Comparison of ENCODE assay signal across 26 cellular contexts in genomic region chr9:114410910-114411309, GRCh38.
"Had no signal": no experiment of that assay in that cellular context is flagged by ENCODE, and none has a peak within 500 bp of the region (broad histone marks: within the 10 kb centered on the region; RNA-seq: fewer than 3 reads in every experiment).

No MANE protein-coding gene starts in this region.

- DNase-seq: activated B cell treated with CpG ODN at 0.5 μM for 24 hours; activated CD4-positive, alpha-beta T cell treated with anti-CD3 and anti-CD28 coated beads for 1 hour; activated CD4-positive, alpha-beta T cell treated with anti-CD3 and anti-CD28 coated beads, Interleukin-2, amount 10 ng/mL, durations not matched to agents 24 days and 14 days; activated CD4-positive, alpha-beta T cell treated with anti-CD3 and anti-CD28 coated beads, Interleukin-2, amount 50 U/mL, for 48 hours; activated CD8-positive, alpha-beta memory T cell treated with anti-CD3 and anti-CD28 coated beads, Interleukin-2, amount 10 ng/mL, durations not matched to agents 7 days and 5 days; activated effector memory CD4-positive, alpha-beta T cell treated with Interleukin-2 at 50 U/mL for 16 hours; activated naive CD4-positive, alpha-beta T cell; activated T-cell treated with anti-CD3 and anti-CD28 coated beads, Interleukin-2, amount 50 U/mL, for 24 hours; aorta; MG63; MV-4-11; NCI-H1092 treated with DMSO at 0.1 percent for 48 hours; NCI-H1417 treated with DMSO at 0.1 percent for 48 hours; NCI-H1694; NCI-H2029; NCI-H2107; NCI-H2171 treated with DMSO at 0.1 percent for 48 hours; NCI-H226; NCI-H526 treated with DMSO at 0.1 percent for 48 hours; NCI-H82; NK-92 treated with Interleukin-12 subunit alpha and Interleukin-12 subunit beta, amount 100 ng/mL, for 24 hours; Peyer's patch; SIG-M5; T-helper 17 cell; T-helper 9 cell had no signal

- H3K4me3 ChIP-seq: MG63, Peyer's patch had no signal

- H3K27ac ChIP-seq: KMS-11, Peyer's patch had no signal

- H3K9me3 ChIP-seq: MG63, Peyer's patch had no signal

- H3K4me2 ChIP-seq: KMS-11 had no signal

- H3K4me1 ChIP-seq: Peyer's patch had no signal

- ATAC-seq: activated CD8-positive, alpha-beta memory T cell treated with anti-CD3 and anti-CD28 coated beads, Interleukin-2, amount 10 ng/mL, durations not matched to agents 7 days and 5 days; T-helper 17 cell had no signal

- H3K9ac ChIP-seq: KMS-11 had no signal

- H3K27me3 ChIP-seq: MG63, Peyer's patch had no signal

- H3K36me3 ChIP-seq: MG63, Peyer's patch had no signal
